In the genomic region with DNA sequence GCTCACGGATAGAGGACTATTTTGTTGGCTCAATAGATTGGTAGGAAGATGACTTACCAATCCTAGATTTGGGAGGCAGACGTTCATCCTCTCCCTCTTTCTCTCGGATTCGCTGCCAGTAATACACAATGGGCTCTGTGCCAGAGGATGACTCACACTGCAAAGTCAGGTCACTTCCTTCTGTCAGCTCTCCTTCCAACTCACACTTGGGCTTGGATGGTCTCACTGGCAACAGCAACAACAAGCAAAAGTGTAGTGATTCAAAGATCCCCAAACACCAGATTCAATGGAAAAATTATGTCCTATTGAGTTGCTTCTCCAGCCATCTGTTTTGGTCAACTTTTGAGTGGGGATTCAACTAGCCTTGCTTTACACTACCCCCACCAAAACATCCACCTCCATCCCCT, we compare ENCODE assay signal across 8 cellular contexts. TPM values are rescaled to one million over a fixed set of nuclear protein-coding genes. Genes with fewer than 3 reads are reported as not detected.
DNase-seq lines count a peak whose midpoint lies in the region; ATAC-seq lines count a peak whose summit lies in the region.

No MANE protein-coding gene starts in this region.

- no peaks in the 10 kb centered on the region for H3K79me2 ChIP-seq in mesendoderm (ENCODE audit: control insufficient read depth, insufficient read depth, low read length)

- no peak overlapping the region for H3K18ac ChIP-seq in mesendoderm (ENCODE audit: low read length)

- no peak overlapping the region for H2BK120ac ChIP-seq in mesendoderm (ENCODE audit: low read depth, low read length)

- no peak overlapping the region for H3K23ac ChIP-seq in mesendoderm (ENCODE audit: low read length)

- ATAC-seq in HG03460 (IDR thresholded peaks at IDR 0.05; ENCODE audit: unreplicated experiment) (no peak), HG02610 (IDR thresholded peaks at IDR 0.05; ENCODE audit: unreplicated experiment) (no peak)

- no CpG with 5 or more reads among the region's 4 CpGs for WGBS in mesendoderm (ENCODE audit: extremely low coverage, insufficient coverage, low lambda C conversion rate)

- CTCF ChIA-PET in CD8-positive, alpha-beta memory T cell (lab: Charles Lee) = interaction anchor here (1.3 to 16.3 kb wide), 5 partner anchors 12 to 28 kb away, joined by 3 to 184 read pairs (median 7); partner anchors contain the start of gene HSPA8

- H3K4ac ChIP-seq in mesendoderm (ENCODE audit: low read depth, low read length) = no peak overlapping the region

- H3K4me3 Mint-ChIP-seq in CD8-positive, alpha-beta memory T cell = peak overlapping the region; percentile 23 to 76 (median 57)
- peak overlapping the region; percentile 10 for H3K4me3 Mint-ChIP-seq in stimulated activated naive CD8-positive, alpha-beta T cell treated with anti-CD3 and anti-CD28 coated beads, Interleukin-15, Interleukin-2, amounts not matched to agents 100 ng/mL and 50 ng/mL, for 24 hours

- H3K4me1 ChIP-seq in CD8-positive, alpha-beta memory T cell (ENCODE audit: insufficient read depth, low read length) = peaks cover 48% of the 10 kb centered on the region
- H3K4me1 ChIP-seq in mesendoderm (ENCODE audit: control insufficient read depth, low read depth, low read length) = no peaks in the 10 kb centered on the region

- peaks cover 0 to 9% (median 0%) of the 10 kb centered on the region in 3 donors for H3K36me3 Mint-ChIP-seq in CD8-positive, alpha-beta memory T cell
- H3K36me3 Mint-ChIP-seq in stimulated activated naive CD8-positive, alpha-beta T cell treated with anti-CD3 and anti-CD28 coated beads, Interleukin-15, Interleukin-2, amounts not matched to agents 100 ng/mL and 50 ng/mL, for 24 hours (ENCODE audit: low read depth) = no peaks in the 10 kb centered on the region

- H3K27ac Mint-ChIP-seq in CD8-positive, alpha-beta memory T cell = peak overlapping the region; percentile 68 to 91 (median 78)
- no peak overlapping the region for H3K27ac Mint-ChIP-seq in stimulated activated naive CD8-positive, alpha-beta T cell treated with anti-CD3 and anti-CD28 coated beads, Interleukin-15, Interleukin-2, amounts not matched to agents 100 ng/mL and 50 ng/mL, for 24 hours

- no peak overlapping the region for H2AK5ac ChIP-seq in mesendoderm (ENCODE audit: low read length)

- H2BK15ac ChIP-seq in mesendoderm (replicated peaks; ENCODE audit: low read depth) = no peak overlapping the region

- no peak overlapping the region for H4K5ac ChIP-seq in mesendoderm (ENCODE audit: low read length)

- H3K4me3 ChIP-seq in CD8-positive, alpha-beta memory T cell (ENCODE audit: low read length) = peak overlapping the region; percentile 20
- H3K4me3 ChIP-seq in mesendoderm (ENCODE audit: low read length) = no peak overlapping the region

- H3K27ac ChIP-seq in CD8-positive, alpha-beta memory T cell (ENCODE audit: low read depth, low read length) = no peak overlapping the region
- H3K27ac ChIP-seq in mesendoderm (ENCODE audit: low read depth, low read length) = no peak overlapping the region

- no peak overlapping the region for H4K8ac ChIP-seq in mesendoderm (ENCODE audit: low read depth, low read length)

- H3K4me2 ChIP-seq in mesendoderm (ENCODE audit: low read length) = no peak overlapping the region

- no peaks in the 10 kb centered on the region for H3K27me3 Mint-ChIP-seq in CD8-positive, alpha-beta memory T cell
- no peaks in the 10 kb centered on the region for H3K27me3 Mint-ChIP-seq in stimulated activated naive CD8-positive, alpha-beta T cell treated with anti-CD3 and anti-CD28 coated beads, Interleukin-15, Interleukin-2, amounts not matched to agents 100 ng/mL and 50 ng/mL, for 24 hours

- DNase-seq in CD8-positive, alpha-beta memory T cell = peak in 4 of 5 donors; percentile 45 to 84 (median 52)
- DNase-seq in NCI-H1105 (lab: John Stamatoyannopoulos, UW) (peak; percentile 51), dedifferentiated amniotic fluid mesenchymal stem cell (ENCODE audit: extremely low spot score) (peak; percentile 87), mesendoderm (peak; percentile 74)
- peak; percentile 15 to 54 (median 42) for DNase-seq in activated CD4-positive, CD25-positive, alpha-beta regulatory T cell (lab: John Stamatoyannopoulos, UW)

- peaks cover 37 to 60% (median 43%) of the 10 kb centered on the region in 3 donors for H3K4me1 Mint-ChIP-seq in CD8-positive, alpha-beta memory T cell
- H3K4me1 Mint-ChIP-seq in stimulated activated naive CD8-positive, alpha-beta T cell treated with anti-CD3 and anti-CD28 coated beads, Interleukin-15, Interleukin-2, amounts not matched to agents 100 ng/mL and 50 ng/mL, for 24 hours (ENCODE audit: low read depth) = peaks cover 36% of the 10 kb centered on the region

- no peaks in the 10 kb centered on the region for H3K79me1 ChIP-seq in mesendoderm (ENCODE audit: low read length)

- no peak overlapping the region for H2BK5ac ChIP-seq in mesendoderm (ENCODE audit: low read length)

- H3K27me3 ChIP-seq in CD8-positive, alpha-beta memory T cell (ENCODE audit: insufficient read depth, low read length, poor library complexity, severe bottlenecking) = no peaks in the 10 kb centered on the region
- H3K27me3 ChIP-seq in mesendoderm (ENCODE audit: insufficient read depth, low read length, poor library complexity) = no peaks in the 10 kb centered on the region

- H3K56ac ChIP-seq in mesendoderm (ENCODE audit: low read length) = no peak overlapping the region

- no peaks in the 10 kb centered on the region for H3K36me3 ChIP-seq in CD8-positive, alpha-beta memory T cell (ENCODE audit: insufficient read depth, low read length)
- H3K36me3 ChIP-seq in mesendoderm (ENCODE audit: control insufficient read depth, insufficient read depth, low read length) = peaks cover 3% of the 10 kb centered on the region

- no peaks in the 10 kb centered on the region for H3K9me3 Mint-ChIP-seq in CD8-positive, alpha-beta memory T cell
- H3K9me3 Mint-ChIP-seq in stimulated activated naive CD8-positive, alpha-beta T cell treated with anti-CD3 and anti-CD28 coated beads, Interleukin-15, Interleukin-2, amounts not matched to agents 100 ng/mL and 50 ng/mL, for 24 hours = no peaks in the 10 kb centered on the region

- no peak overlapping the region for H3K9ac ChIP-seq in mesendoderm (ENCODE audit: low read length)

- no peaks in the 10 kb centered on the region for H3K9me3 ChIP-seq in CD8-positive, alpha-beta memory T cell (ENCODE audit: low read length)

- POLR2A ChIA-PET in CD8-positive, alpha-beta memory T cell (lab: Charles Lee) = interaction anchor here (0.9 to 6.9 kb wide), 3 partner anchors 11 to 21 kb away, joined by 3 to 73 read pairs (median 3); partner anchors contain the start of gene HSPA8

RNA-seq across cellular contexts. Expression of gene HSPA8, which starts 21.7 kb away (rescaled TPM):
- 1,000 to 10,000 TPM; 3,972 to 4,236 TPM for total RNA-seq in CD8-positive, alpha-beta memory T cell
- 1,494 TPM for polyA plus RNA-seq in CD8-positive, alpha-beta memory T cell
- 2,354 TPM for polyA plus RNA-seq in mesendoderm (2013, experiment 1 of 2)
- polyA plus RNA-seq in mesendoderm (2013, experiment 2 of 2) = 2,369 TPM
